In genomic region chr15:63896336-63897115, GRCh38 we compare ENCODE assay signal across 1 cellular context.
TF ChIP-seq lines count a peak whose summit lies in the region.

No MANE protein-coding gene starts in this region.

TF ChIP-seq in GM23338, 12 proteins besides CTCF, POLR2A, EP300 and RAD21 (continued from another document):
- TF ChIP-seq ZNF462 (CRISPR knock-in tag; IDR thresholded peaks at IDR 0.05) (no peak), STAT1 (IDR thresholded peaks at IDR 0.05; ENCODE audit: unreplicated experiment) (no peak), ZNF114 (CRISPR knock-in tag; IDR thresholded peaks at IDR 0.05) (no peak), ZNF331 (CRISPR knock-in tag; IDR thresholded peaks at IDR 0.05; ENCODE audit: low read depth) (no peak), EZH2phosphoT487 (IDR thresholded peaks at IDR 0.05; ENCODE audit: unreplicated experiment) (no peak)
